19 cellular contexts compared by ENCODE assay signal in genomic region chr1:219773110-219773509, GRCh38.
"Had no signal": no experiment of that assay in that cellular context is flagged by ENCODE, and none has a peak within 500 bp of the region (broad histone marks: within the 10 kb centered on the region; RNA-seq: fewer than 3 reads in every experiment).

No MANE protein-coding gene starts in this region.

- H3K27me3 ChIP-seq: Peyer's patch had no signal

- H2AFZ ChIP-seq: PC-9 had no signal

- H3K9ac ChIP-seq: KMS-11, SK-N-SH had no signal

- H3K36me3 ChIP-seq: Peyer's patch had no signal

- H3K27me3 Mint-ChIP-seq: IgD-negative memory B cell had no signal

- H3K9me3 ChIP-seq: Peyer's patch, SK-N-SH had no signal

- H3K4me2 ChIP-seq: KMS-11, PC-9, SK-N-SH had no signal

- H3K9me2 ChIP-seq: SK-N-SH had no signal

- H3K4me3 ChIP-seq: K562, PC-9, Peyer's patch had no signal

- H3K4me1 ChIP-seq: Peyer's patch had no signal

- H3K36me3 Mint-ChIP-seq: IgD-negative memory B cell had no signal

- H3K27ac ChIP-seq: HL-60, KMS-11, PC-9, Peyer's patch had no signal

- DNase-seq: Kasumi-1, NCI-H1092 treated with DMSO at 0.1 percent for 48 hours, NCI-H1436, NCI-H187, NCI-H2029 treated with DMSO at 0.1 percent for 48 hours, NCI-H2107, NCI-H2227 treated with DMSO at 0.1 percent for 48 hours, NCI-H524, NCI-H69, NCI-H774, PC-9, Peyer's patch, SHP77, SK-N-SH, SW 1271 had no signal

- ATAC-seq: K562 had no signal
